1 cellular context compared by ENCODE assay signal in the genomic region with DNA sequence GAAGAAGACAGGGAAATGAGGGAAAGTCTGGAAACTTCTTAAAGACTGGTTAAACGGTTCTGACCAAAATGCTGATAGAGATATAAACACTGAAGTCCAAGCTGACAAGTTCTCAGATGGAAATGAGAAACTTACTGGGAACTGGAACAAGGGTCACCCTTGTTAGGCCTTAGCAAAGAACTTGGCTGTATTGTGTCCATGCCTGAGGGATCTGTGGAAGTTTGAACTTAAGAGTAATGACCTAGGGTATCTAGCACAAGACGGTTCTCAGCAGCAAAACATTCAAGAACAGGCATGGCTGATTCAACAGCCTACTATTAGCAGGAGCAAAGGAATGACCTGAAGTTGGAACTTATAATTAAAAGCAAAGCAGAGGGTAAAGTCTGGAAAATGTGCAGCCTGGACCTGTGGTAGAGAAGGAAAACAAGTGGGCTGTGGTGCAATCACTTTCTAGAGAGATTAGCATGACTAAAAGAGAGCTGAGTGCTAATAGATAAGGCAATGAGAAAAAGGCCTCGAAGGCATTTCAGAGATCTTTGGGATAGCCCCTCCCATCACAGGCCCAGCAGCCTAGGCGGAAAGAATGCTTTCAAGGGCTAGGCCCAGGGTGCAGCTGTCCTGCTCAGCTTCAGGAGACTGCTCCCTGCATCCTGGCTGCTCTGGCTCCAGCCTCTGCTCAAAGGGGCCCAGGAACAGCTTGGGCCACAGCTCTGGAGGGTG.
TF ChIP-seq lines count a peak whose summit lies in the region.

No MANE protein-coding gene starts in this region.

TF ChIP-seq in HepG2, 621 proteins besides CTCF, POLR2A, EP300 and RAD21 (continued from another document):
- TF ChIP-seq, protein P1, sequence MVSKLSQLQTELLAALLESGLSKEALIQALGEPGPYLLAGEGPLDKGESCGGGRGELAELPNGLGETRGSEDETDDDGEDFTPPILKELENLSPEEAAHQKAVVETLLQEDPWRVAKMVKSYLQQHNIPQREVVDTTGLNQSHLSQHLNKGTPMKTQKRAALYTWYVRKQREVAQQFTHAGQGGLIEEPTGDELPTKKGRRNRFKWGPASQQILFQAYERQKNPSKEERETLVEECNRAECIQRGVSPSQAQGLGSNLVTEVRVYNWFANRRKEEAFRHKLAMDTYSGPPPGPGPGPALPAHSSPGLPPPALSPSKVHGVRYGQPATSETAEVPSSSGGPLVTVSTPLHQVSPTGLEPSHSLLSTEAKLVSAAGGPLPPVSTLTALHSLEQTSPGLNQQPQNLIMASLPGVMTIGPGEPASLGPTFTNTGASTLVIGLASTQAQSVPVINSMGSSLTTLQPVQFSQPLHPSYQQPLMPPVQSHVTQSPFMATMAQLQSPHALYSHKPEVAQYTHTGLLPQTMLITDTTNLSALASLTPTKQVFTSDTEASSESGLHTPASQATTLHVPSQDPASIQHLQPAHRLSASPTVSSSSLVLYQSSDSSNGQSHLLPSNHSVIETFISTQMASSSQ (IDR thresholded peaks at IDR 0.05; ENCODE audit: low read depth) = no peak
- TF ChIP-seq, protein P1 (CRISPR knock-in tag; IDR thresholded peaks at IDR 0.05; ENCODE audit: borderline replicate concordance) = no peak
- TF ChIP-seq ZNF550 (CRISPR knock-in tag; IDR thresholded peaks at IDR 0.05; ENCODE audit: borderline replicate concordance) = no peak
- peak; percentile 61; the same call in 1 of the 2 replicates for TF ChIP-seq ZBTB26 (CRISPR knock-in tag; IDR thresholded peaks at IDR 0.05; ENCODE audit: borderline replicate concordance)
- TF ChIP-seq, protein P2, sequence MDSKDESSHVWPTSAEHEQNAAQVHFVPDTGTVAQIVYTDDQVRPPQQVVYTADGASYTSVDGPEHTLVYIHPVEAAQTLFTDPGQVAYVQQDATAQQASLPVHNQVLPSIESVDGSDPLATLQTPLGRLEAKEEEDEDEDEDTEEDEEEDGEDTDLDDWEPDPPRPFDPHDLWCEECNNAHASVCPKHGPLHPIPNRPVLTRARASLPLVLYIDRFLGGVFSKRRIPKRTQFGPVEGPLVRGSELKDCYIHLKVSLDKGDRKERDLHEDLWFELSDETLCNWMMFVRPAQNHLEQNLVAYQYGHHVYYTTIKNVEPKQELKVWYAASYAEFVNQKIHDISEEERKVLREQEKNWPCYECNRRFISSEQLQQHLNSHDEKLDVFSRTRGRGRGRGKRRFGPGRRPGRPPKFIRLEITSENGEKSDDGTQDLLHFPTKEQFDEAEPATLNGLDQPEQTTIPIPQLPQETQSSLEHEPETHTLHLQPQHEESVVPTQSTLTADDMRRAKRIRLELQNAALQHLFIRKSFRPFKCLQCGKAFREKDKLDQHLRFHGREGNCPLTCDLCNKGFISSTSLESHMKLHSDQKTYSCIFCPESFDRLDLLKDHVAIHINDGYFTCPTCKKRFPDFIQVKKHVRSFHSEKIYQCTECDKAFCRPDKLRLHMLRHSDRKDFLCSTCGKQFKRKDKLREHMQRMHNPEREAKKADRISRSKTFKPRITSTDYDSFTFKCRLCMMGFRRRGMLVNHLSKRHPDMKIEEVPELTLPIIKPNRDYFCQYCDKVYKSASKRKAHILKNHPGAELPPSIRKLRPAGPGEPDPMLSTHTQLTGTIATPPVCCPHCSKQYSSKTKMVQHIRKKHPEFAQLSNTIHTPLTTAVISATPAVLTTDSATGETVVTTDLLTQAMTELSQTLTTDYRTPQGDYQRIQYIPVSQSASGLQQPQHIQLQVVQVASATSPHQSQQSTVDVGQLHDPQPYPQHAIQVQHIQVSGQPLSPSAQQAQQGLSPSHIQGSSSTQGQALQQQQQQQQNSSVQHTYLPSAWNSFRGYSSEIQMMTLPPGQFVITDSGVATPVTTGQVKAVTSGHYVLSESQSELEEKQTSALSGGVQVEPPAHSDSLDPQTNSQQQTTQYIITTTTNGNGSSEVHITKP (CRISPR knock-in tag; IDR thresholded peaks at IDR 0.05; ENCODE audit: low read depth) = no peak
- TF ChIP-seq ZSCAN31 (CRISPR knock-in tag; IDR thresholded peaks at IDR 0.05; ENCODE audit: low read depth) = no peak; the same call in 1 of the 2 replicates
- no peak for TF ChIP-seq IKZF4 (CRISPR knock-in tag; IDR thresholded peaks at IDR 0.05; ENCODE audit: borderline replicate concordance, low read depth, not compliant biosample characterization)
- no peak for TF ChIP-seq ZBTB37 (CRISPR knock-in tag; IDR thresholded peaks at IDR 0.05)
- TF ChIP-seq MATR3 (CRISPR knock-in tag; IDR thresholded peaks at IDR 0.05) = no peak
- TF ChIP-seq PITX1 (CRISPR knock-in tag; IDR thresholded peaks at IDR 0.05) = no peak
- TF ChIP-seq ZBTB7A (CRISPR knock-in tag; IDR thresholded peaks at IDR 0.05) = no peak
- TF ChIP-seq, protein P3, sequence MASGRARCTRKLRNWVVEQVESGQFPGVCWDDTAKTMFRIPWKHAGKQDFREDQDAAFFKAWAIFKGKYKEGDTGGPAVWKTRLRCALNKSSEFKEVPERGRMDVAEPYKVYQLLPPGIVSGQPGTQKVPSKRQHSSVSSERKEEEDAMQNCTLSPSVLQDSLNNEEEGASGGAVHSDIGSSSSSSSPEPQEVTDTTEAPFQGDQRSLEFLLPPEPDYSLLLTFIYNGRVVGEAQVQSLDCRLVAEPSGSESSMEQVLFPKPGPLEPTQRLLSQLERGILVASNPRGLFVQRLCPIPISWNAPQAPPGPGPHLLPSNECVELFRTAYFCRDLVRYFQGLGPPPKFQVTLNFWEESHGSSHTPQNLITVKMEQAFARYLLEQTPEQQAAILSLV (CRISPR knock-in tag; IDR thresholded peaks at IDR 0.05; ENCODE audit: borderline replicate concordance) = no peak
- peak; percentile 57 for TF ChIP-seq SALL1 (CRISPR knock-in tag; IDR thresholded peaks at IDR 0.05)
- no peak for TF ChIP-seq NFE2L2 (IDR thresholded peaks at IDR 0.05; ENCODE audit: low read length)
- no peak for TF ChIP-seq HOXD1 (CRISPR knock-in tag; IDR thresholded peaks at IDR 0.05)
- TF ChIP-seq ZFX (CRISPR knock-in tag; IDR thresholded peaks at IDR 0.05; ENCODE audit: low read depth) = peak; percentile 43; the same call in 1 of the 2 replicates
- TF ChIP-seq ZNF333 (CRISPR knock-in tag; IDR thresholded peaks at IDR 0.05; ENCODE audit: borderline replicate concordance) = no peak
- TF ChIP-seq GATAD2A (CRISPR knock-in tag; IDR thresholded peaks at IDR 0.05) = 0 out of 2 replicates have a peak, but pooled peaks have one; percentile 17
- no peak for TF ChIP-seq ZXDC (CRISPR knock-in tag; IDR thresholded peaks at IDR 0.05)
